ENCODE assay signal across 16 cellular contexts in the genomic region with DNA sequence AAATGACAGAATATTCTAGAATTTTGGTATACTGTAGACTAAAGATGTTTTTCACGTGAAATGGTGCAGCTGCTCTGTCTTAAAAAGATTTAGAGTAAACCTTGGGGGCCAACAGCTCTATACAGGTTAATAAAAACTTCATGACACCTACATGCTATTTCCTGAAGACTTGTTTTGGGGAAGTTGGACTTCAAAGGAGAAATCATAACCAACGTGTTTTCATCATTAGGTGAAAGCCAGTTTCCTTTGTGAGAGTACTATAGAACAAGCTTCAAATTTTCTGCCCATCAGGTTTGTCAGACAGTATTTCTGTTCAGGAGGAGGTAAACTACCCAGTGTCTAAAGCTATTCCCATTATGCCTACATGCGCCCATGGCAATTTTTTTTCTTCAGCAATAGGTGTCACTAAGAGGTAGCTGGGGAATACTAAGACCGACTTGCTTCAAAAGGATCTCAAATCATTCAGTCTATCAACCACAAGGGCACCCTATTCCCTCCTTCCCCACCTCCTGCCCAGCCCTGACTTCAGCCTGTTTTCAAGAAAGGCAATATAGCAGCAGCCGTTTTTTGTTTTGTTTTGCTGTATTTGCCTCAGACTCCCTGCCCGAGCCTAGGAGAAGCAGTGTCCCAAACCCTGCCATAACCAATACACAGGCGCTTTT.
DNase-seq lines count a peak whose midpoint lies in the region; ATAC-seq, FAIRE-seq and TF ChIP-seq lines count a peak whose summit lies in the region.
"Had no signal": no experiment of that assay in that cellular context is flagged by ENCODE, and none has a peak within 500 bp of the region (broad histone marks: within the 10 kb centered on the region; RNA-seq: fewer than 3 reads in every experiment).

No MANE protein-coding gene starts in this region.

- no peaks in the 10 kb centered on the region for H3K36me3 ChIP-seq in GM12878 (ENCODE audit: control insufficient read depth in 2 of 2, insufficient read depth in 2 of 2, low read length in 1 of 2)
- no peaks in the 10 kb centered on the region for H3K36me3 ChIP-seq in neural progenitor cell
- H3K36me3 ChIP-seq: BE2C, SJSA1 had no signal

- POLR2A ChIA-PET in GM12878 (lab: Charles Lee): no interaction called here

- peak; percentile 56 for ATAC-seq in GM21576 (IDR thresholded peaks at IDR 0.05; ENCODE audit: unreplicated experiment)
- ATAC-seq in GM12878: no peak

- H3K9ac ChIP-seq in GM12878 (ENCODE audit: control insufficient read depth, insufficient read depth, low read length) (no peak overlapping the region), neural progenitor cell (no peak overlapping the region)

- SMC1A ChIA-PET in GM12878 (lab: Charles Lee; ENCODE audit: uncharacterized antibody, unreplicated experiment): interaction anchor here (1.3 kb wide), 1 partner anchor 11 kb away, joined by 3 read pairs; no protein-coding TSS in a partner anchor

- peaks cover 28% of the 10 kb centered on the region for H3K27me3 Mint-ChIP-seq in neural progenitor cell (ENCODE audit: insufficient read depth, low read depth)

- no peak overlapping the region for H3K4me2 ChIP-seq in GM12878 (ENCODE audit: control insufficient read depth, insufficient read depth)
- H3K4me2 ChIP-seq in neural progenitor cell: peak overlapping the region; percentile 4

- intact Hi-C loops in GM12878 (cut with micrococcal nuclease; ENCODE audit: unreplicated experiment): no loop called here

- H3K36me3 Mint-ChIP-seq in neural progenitor cell: no peaks in the 10 kb centered on the region
- H3K36me3 Mint-ChIP-seq: CD8-positive, alpha-beta memory T cell had no signal

- no TSS peak for BruUV-seq in GM12878 (replicated peaks; lab: Mats Ljungman, UMichigan)

- H4K20me1 ChIP-seq in GM12878 (ENCODE audit: control insufficient read depth, insufficient read depth) (no peaks in the 10 kb centered on the region), neural progenitor cell (ENCODE audit: low read depth) (no peaks in the 10 kb centered on the region)

- H2AFZ ChIP-seq in GM12878 (ENCODE audit: control insufficient read depth, low read depth, low read length) (no peak overlapping the region), neural progenitor cell (replicated peaks) (peak overlapping the region; percentile 60)

- no peak for TF ChIP-seq POLR2A in GM12878 (IDR thresholded peaks at IDR 0.05; ENCODE audit: low read depth, low read length)

- H3F3A ChIP-seq in neural progenitor cell (ENCODE audit: low read depth): peaks cover 37% of the 10 kb centered on the region

- no peak overlapping the region for H3K4me3 ChIP-seq in LNCaP clone FGC (ENCODE audit: low read depth, low read length)
- no peak overlapping the region for H3K4me3 ChIP-seq in GM12878
- H3K4me3 ChIP-seq in neural progenitor cell: no peak overlapping the region
- H3K4me3 ChIP-seq: SJSA1 had no signal

- 0 out of 2 replicates have a peak, but pooled peaks have one; percentile 6 for TF ChIP-seq CTCF in LNCaP clone FGC (IDR thresholded peaks at IDR 0.05; ENCODE audit: control insufficient read depth, extremely low read depth, insufficient read depth)
- no peak for TF ChIP-seq CTCF in GM12878 (IDR thresholded peaks at IDR 0.05 in 2 of 3, conservative IDR thresholded peaks at IDR 0.05 in 1 of 3; ENCODE audit: control insufficient read depth in 2 of 3, extremely low read depth in 1 of 3, insufficient read depth in 1 of 3, low read depth in 3 of 3, low read length in 3 of 3)
- no peak for TF ChIP-seq CTCF in neural progenitor cell (IDR thresholded peaks at IDR 0.05)

- H3K27ac ChIP-seq in GM12878 (ENCODE audit: control insufficient read depth, insufficient read depth) (no peak overlapping the region), neural progenitor cell (peak overlapping the region; percentile 69)
- H3K27ac ChIP-seq: SJSA1 had no signal

- WGBS in GM12878 (ENCODE audit: insufficient coverage, insufficient replicate concordance, low lambda C conversion rate, missing lambda C conversion rate): 27% methylated on average over 7 of the region's 7 CpGs

- no peak for TF ChIP-seq RAD21 in GM12878 (IDR thresholded peaks at IDR 0.05; ENCODE audit: insufficient read depth, low read depth, low read length)

- no peak for DNase-seq in LNCaP clone FGC (ENCODE audit: low read depth)
- DNase-seq in GM12878 (ENCODE audit: low read depth, low spot score): peak; percentile 44
- peak; percentile 18 for DNase-seq in neural progenitor cell (ENCODE audit: low spot score)
- DNase-seq in activated CD8-positive, alpha-beta memory T cell treated with anti-CD3 and anti-CD28 coated beads, Interleukin-2, amount 50 U/mL, for 48 hours: no peak
- DNase-seq in UCSD-AML1 (lab: John Stamatoyannopoulos, UW; ENCODE audit: unreplicated experiment): no peak
- DNase-seq in NCI-H226: no peak
- DNase-seq: BE2C; CD8-positive, alpha-beta memory T cell; DMS 273 treated with DMSO at 0.1 percent for 48 hours; KBM-7; NCI-H1092; NCI-H1694 treated with DMSO at 0.1 percent for 48 hours; NCI-H524; OCI-M1 had no signal

- H3K4me1 ChIP-seq in GM12878 (ENCODE audit: control insufficient read depth, insufficient read depth, low read length) (no peaks in the 10 kb centered on the region), neural progenitor cell (peaks cover 56% of the 10 kb centered on the region)
- H3K4me1 ChIP-seq: BE2C, SJSA1 had no signal

- no peaks in the 10 kb centered on the region for H3K79me2 ChIP-seq in GM12878 (ENCODE audit: control insufficient read depth, insufficient read depth, low read length)
- H3K79me2 ChIP-seq in neural progenitor cell (ENCODE audit: low read depth): no peaks in the 10 kb centered on the region

- TF ChIP-seq EP300 in GM12878 (IDR thresholded peaks at IDR 0.05; ENCODE audit: borderline replicate concordance in 1 of 2, control insufficient read depth in 1 of 2, low read depth in 2 of 2, low read length in 2 of 2): no peak

- H3K4me3 Mint-ChIP-seq in neural progenitor cell: no peak overlapping the region
- H3K4me3 Mint-ChIP-seq: CD8-positive, alpha-beta memory T cell had no signal

- no peak overlapping the region for H3K27ac Mint-ChIP-seq in neural progenitor cell
- H3K27ac Mint-ChIP-seq: CD8-positive, alpha-beta memory T cell had no signal

- H3K27me3 ChIP-seq in GM12878 (replicated peaks in 1 of 2; ENCODE audit: control insufficient read depth in 2 of 2, insufficient read depth in 2 of 2, low read length in 1 of 2): no peaks in the 10 kb centered on the region
- no peaks in the 10 kb centered on the region for H3K27me3 ChIP-seq in neural progenitor cell
- H3K27me3 ChIP-seq: SJSA1 had no signal

- no peaks in the 10 kb centered on the region for H3K9me3 ChIP-seq in GM12878 (replicated peaks; ENCODE audit: control insufficient read depth, insufficient read depth, low read length)
- no peaks in the 10 kb centered on the region for H3K9me3 ChIP-seq in neural progenitor cell (ENCODE audit: low read depth)
- H3K9me3 ChIP-seq: BE2C, SJSA1 had no signal

- RAD21 ChIA-PET in GM12878 (lab: Charles Lee; ENCODE audit: unreplicated experiment): interaction anchor here (1.4 kb wide), 1 partner anchor 19 kb away, joined by 3 read pairs; no protein-coding TSS in a partner anchor

- CTCF ChIA-PET in GM12878 (lab: Yijun Ruan, JAX): interaction anchor here (0.9 kb wide), 1 partner anchor 11 kb away, joined by 3 read pairs; no protein-coding TSS in a partner anchor

- peaks cover 3% of the 10 kb centered on the region for H3K9me3 Mint-ChIP-seq in neural progenitor cell
- H3K9me3 Mint-ChIP-seq: CD8-positive, alpha-beta memory T cell had no signal

- no peak for FAIRE-seq in GM12878 (lab: Jason Lieb, UNC)

- in situ Hi-C loops in GM12878 (cut with MboI): no loop called here

- peaks cover 38% of the 10 kb centered on the region for H3K4me1 Mint-ChIP-seq in neural progenitor cell
- H3K4me1 Mint-ChIP-seq: CD8-positive, alpha-beta memory T cell had no signal

TF ChIP-seq in GM12878, 131 proteins besides CTCF, POLR2A, EP300 and RAD21 (continues in another document):
- TF ChIP-seq, protein P1, sequence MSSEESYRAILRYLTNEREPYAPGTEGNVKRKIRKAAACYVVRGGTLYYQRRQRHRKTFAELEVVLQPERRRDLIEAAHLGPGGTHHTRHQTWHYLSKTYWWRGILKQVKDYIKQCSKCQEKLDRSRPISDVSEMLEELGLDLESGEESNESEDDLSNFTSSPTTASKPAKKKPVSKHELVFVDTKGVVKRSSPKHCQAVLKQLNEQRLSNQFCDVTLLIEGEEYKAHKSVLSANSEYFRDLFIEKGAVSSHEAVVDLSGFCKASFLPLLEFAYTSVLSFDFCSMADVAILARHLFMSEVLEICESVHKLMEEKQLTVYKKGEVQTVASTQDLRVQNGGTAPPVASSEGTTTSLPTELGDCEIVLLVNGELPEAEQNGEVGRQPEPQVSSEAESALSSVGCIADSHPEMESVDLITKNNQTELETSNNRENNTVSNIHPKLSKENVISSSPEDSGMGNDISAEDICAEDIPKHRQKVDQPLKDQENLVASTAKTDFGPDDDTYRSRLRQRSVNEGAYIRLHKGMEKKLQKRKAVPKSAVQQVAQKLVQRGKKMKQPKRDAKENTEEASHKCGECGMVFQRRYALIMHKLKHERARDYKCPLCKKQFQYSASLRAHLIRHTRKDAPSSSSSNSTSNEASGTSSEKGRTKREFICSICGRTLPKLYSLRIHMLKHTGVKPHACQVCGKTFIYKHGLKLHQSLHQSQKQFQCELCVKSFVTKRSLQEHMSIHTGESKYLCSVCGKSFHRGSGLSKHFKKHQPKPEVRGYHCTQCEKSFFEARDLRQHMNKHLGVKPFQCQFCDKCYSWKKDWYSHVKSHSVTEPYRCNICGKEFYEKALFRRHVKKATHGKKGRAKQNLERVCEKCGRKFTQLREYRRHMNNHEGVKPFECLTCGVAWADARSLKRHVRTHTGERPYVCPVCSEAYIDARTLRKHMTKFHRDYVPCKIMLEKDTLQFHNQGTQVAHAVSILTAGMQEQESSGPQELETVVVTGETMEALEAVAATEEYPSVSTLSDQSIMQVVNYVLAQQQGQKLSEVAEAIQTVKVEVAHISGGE (CRISPR knock-in tag; IDR thresholded peaks at IDR 0.05): no peak
- TF ChIP-seq KLF5 (IDR thresholded peaks at IDR 0.05; ENCODE audit: partially characterized antibody) (no peak), SREBF1 (IDR thresholded peaks at IDR 0.05; ENCODE audit: low read length) (no peak), RB1 (IDR thresholded peaks at IDR 0.05; ENCODE audit: borderline replicate concordance) (no peak), CHD2 (IDR thresholded peaks at IDR 0.05; ENCODE audit: borderline replicate concordance, low read depth, low read length) (no peak), CBX3 (IDR thresholded peaks at IDR 0.05; ENCODE audit: borderline replicate concordance, low read depth) (no peak)
- TF ChIP-seq, protein P2, sequence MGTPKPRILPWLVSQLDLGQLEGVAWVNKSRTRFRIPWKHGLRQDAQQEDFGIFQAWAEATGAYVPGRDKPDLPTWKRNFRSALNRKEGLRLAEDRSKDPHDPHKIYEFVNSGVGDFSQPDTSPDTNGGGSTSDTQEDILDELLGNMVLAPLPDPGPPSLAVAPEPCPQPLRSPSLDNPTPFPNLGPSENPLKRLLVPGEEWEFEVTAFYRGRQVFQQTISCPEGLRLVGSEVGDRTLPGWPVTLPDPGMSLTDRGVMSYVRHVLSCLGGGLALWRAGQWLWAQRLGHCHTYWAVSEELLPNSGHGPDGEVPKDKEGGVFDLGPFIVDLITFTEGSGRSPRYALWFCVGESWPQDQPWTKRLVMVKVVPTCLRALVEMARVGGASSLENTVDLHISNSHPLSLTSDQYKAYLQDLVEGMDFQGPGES (IDR thresholded peaks at IDR 0.05): no peak

Comparison
In these comparisons a context has a peak if more than half of its experiments do, and no peak if none do; other contexts are left out.
1. DNase-seq: peak in GM12878 (single experiment) and neural progenitor cell (single experiment); none in LNCaP clone FGC (single experiment), activated CD8-positive, alpha-beta memory T cell treated with anti-CD3 and anti-CD28 coated beads, Interleukin-2, amount 50 U/mL, for 48 hours (single experiment), UCSD-AML1 (single experiment) and NCI-H226 (single experiment).